In genomic region chr7:155702616-155703015, GRCh38 we compare ENCODE assay signal across 13 cellular contexts. TPM values are rescaled to one million over a fixed set of nuclear protein-coding genes. Genes with fewer than 3 reads are reported as not detected.
A peak's percentile ranks its signal among the peaks of the same experiment; 100 is the strongest.
DNase-seq lines count a peak whose midpoint lies in the region; ATAC-seq and TF ChIP-seq lines count a peak whose summit lies in the region.
"Had no signal": no experiment of that assay in that cellular context is flagged by ENCODE, and none has a peak within 500 bp of the region (broad histone marks: within the 10 kb centered on the region; RNA-seq: fewer than 3 reads in every experiment).

No MANE protein-coding gene starts in this region.

- no peak overlapping the region for H3K27ac ChIP-seq in CD8-positive, alpha-beta memory T cell (ENCODE audit: low read depth, low read length)
- H3K27ac ChIP-seq in HCT116 (ENCODE audit: low read depth, low read length) (no peak overlapping the region), adrenal gland (no peak overlapping the region), tibial artery (no peak overlapping the region)
- H3K27ac ChIP-seq: cardiac muscle cell had no signal

- peaks cover 6% of the 10 kb centered on the region; the same call in 1 of the 2 replicates for H4K20me1 ChIP-seq in HCT116 (ENCODE audit: insufficient read depth)

- H3K9me3 Mint-ChIP-seq in CD8-positive, alpha-beta memory T cell, result peaks cover 0 to 2% (median 0%) of the 10 kb centered on the region in 5 donors
- H3K9me3 Mint-ChIP-seq in activated T-helper 17 cell treated with anti-CD3 and anti-CD28 coated beads, Interleukin-2, amount 50 U/mL, for 72 hours, result no peaks in the 10 kb centered on the region

- no peak for TF ChIP-seq POLR2A in HCT116 (IDR thresholded peaks at IDR 0.05; ENCODE audit: borderline replicate concordance, extremely low read depth, insufficient read depth, insufficient read length)
- TF ChIP-seq POLR2A in adrenal gland (IDR thresholded peaks at IDR 0.05), result no peak

- no peak for TF ChIP-seq RAD21 in HCT116 (IDR thresholded peaks at IDR 0.05; ENCODE audit: low read depth)

- POLR2A ChIA-PET in CD8-positive, alpha-beta memory T cell (lab: Charles Lee), result no interaction called here
- POLR2A ChIA-PET in HCT116 (lab: Charles Lee), result no interaction called here

- H3K36me3 Mint-ChIP-seq in CD8-positive, alpha-beta memory T cell, result peaks cover 0 to 85% (median 34%) of the 10 kb centered on the region in 3 donors
- H3K36me3 Mint-ChIP-seq in activated T-helper 17 cell treated with anti-CD3 and anti-CD28 coated beads, Interleukin-2, amount 50 U/mL, for 72 hours (ENCODE audit: low read depth), result no peaks in the 10 kb centered on the region

- H3K79me2 ChIP-seq in HCT116 (ENCODE audit: insufficient read depth, low read length), result peaks cover 33% of the 10 kb centered on the region

- peaks cover 32% of the 10 kb centered on the region for H3K36me3 ChIP-seq in CD8-positive, alpha-beta memory T cell (ENCODE audit: insufficient read depth, low read length)
- H3K36me3 ChIP-seq in HCT116 (ENCODE audit: control insufficient read depth in 1 of 2, insufficient read depth in 2 of 2, low read length in 2 of 2) (peaks cover 14 to 28% of the 10 kb centered on the region in 2 experiments; a peak in 3 of 4 replicates), adrenal gland (replicated peaks in 1 of 2) (peaks cover 0 to 51% of the 10 kb centered on the region in 2 donors), tibial artery (peaks cover 32 to 59% (median 41%) of the 10 kb centered on the region in 3 donors)

- no peaks in the 10 kb centered on the region for H3K27me3 Mint-ChIP-seq in CD8-positive, alpha-beta memory T cell
- H3K27me3 Mint-ChIP-seq in activated T-helper 17 cell treated with anti-CD3 and anti-CD28 coated beads, Interleukin-2, amount 50 U/mL, for 72 hours, result no peaks in the 10 kb centered on the region

- H3K9me2 ChIP-seq in HCT116 (ENCODE audit: insufficient read depth), result no peaks in the 10 kb centered on the region

- H2AFZ ChIP-seq in HCT116 (ENCODE audit: low read depth, low read length, poor library complexity, severe bottlenecking), result no peak overlapping the region

- H3K9ac ChIP-seq in HCT116 (ENCODE audit: low read length), result no peak overlapping the region

- no peak overlapping the region for H3K4me3 ChIP-seq in CD8-positive, alpha-beta memory T cell (ENCODE audit: low read length)
- H3K4me3 ChIP-seq in HCT116 (replicated peaks in 1 of 2; ENCODE audit: low read depth in 1 of 2, low read length in 2 of 2), result no peak overlapping the region
- H3K4me3 ChIP-seq in fibroblast of the aortic adventitia (ENCODE audit: low read depth, low read length), result no peak overlapping the region
- H3K4me3 ChIP-seq in adrenal gland, result no peak overlapping the region
- H3K4me3 ChIP-seq in tibial artery, result no peak overlapping the region
- H3K4me3 ChIP-seq: cardiac muscle cell had no signal

- intact Hi-C loops in HCT116 (cut with micrococcal nuclease) (no loop called here), adrenal gland (cut with DNase I) (no loop called here), tibial artery (cut with DNase I; ENCODE audit: low total_unique reads) (no loop called here)

- no peak overlapping the region for H3K4me3 Mint-ChIP-seq in CD8-positive, alpha-beta memory T cell
- H3K4me3 Mint-ChIP-seq in activated T-helper 17 cell treated with anti-CD3 and anti-CD28 coated beads, Interleukin-2, amount 50 U/mL, for 72 hours, result no peak overlapping the region

- DNase-seq in CD8-positive, alpha-beta memory T cell, result no peak
- DNase-seq in HCT116 (ENCODE audit: low read depth, low spot score), result no peak
- DNase-seq in fibroblast of the aortic adventitia (ENCODE audit: low read depth), result peak; percentile 12
- DNase-seq in HuH-7.5 (ENCODE audit: low spot score), result no peak
- DNase-seq in adrenal gland, result no peak
- DNase-seq in tibial artery, result no peak
- DNase-seq: activated T-cell treated with anti-CD3 and anti-CD28 coated beads for 4 hours, H7, hippocampal formation, NCI-H187 treated with DMSO at 0.1 percent for 48 hours, NCI-H526 had no signal

- no peaks in the 10 kb centered on the region for H3K9me3 ChIP-seq in CD8-positive, alpha-beta memory T cell (ENCODE audit: low read length)
- H3K9me3 ChIP-seq in HCT116 (ENCODE audit: control insufficient read depth in 1 of 2, insufficient read depth in 1 of 2, low read depth in 1 of 2, low read length in 2 of 2) (no peaks in the 10 kb centered on the region), adrenal gland (replicated peaks in 1 of 3) (no peaks in the 10 kb centered on the region), tibial artery (no peaks in the 10 kb centered on the region)

- TF ChIP-seq CTCF in HCT116 (IDR thresholded peaks at IDR 0.05 in 2 of 3, conservative IDR thresholded peaks at IDR 0.05 in 1 of 3; ENCODE audit: borderline replicate concordance in 1 of 3, insufficient read depth in 1 of 3, low read depth in 2 of 3, low read length in 2 of 3) (no peak), fibroblast of the aortic adventitia (IDR thresholded peaks at IDR 0.05; ENCODE audit: insufficient read depth, low read length) (no peak), adrenal gland (IDR thresholded peaks at IDR 0.05) (no peak), tibial artery (IDR thresholded peaks at IDR 0.05) (no peak)

- no TSS peak for BruUV-seq in HCT116 (replicated peaks; lab: Mats Ljungman, UMichigan)

- no peaks in the 10 kb centered on the region for H3K27me3 ChIP-seq in CD8-positive, alpha-beta memory T cell (ENCODE audit: insufficient read depth, low read length, poor library complexity, severe bottlenecking)
- no peaks in the 10 kb centered on the region for H3K27me3 ChIP-seq in HCT116 (ENCODE audit: insufficient read depth, low read length)
- H3K27me3 ChIP-seq in adrenal gland, result no peaks in the 10 kb centered on the region
- no peaks in the 10 kb centered on the region for H3K27me3 ChIP-seq in tibial artery
- H3K27me3 ChIP-seq: cardiac muscle cell had no signal

- ATAC-seq in HCT116, result peak; percentile 79
- ATAC-seq in activated T-helper 17 cell treated with anti-CD3 and anti-CD28 coated beads, Interleukin-2, amount 50 U/mL, for 72 hours (replicated peaks), result peak; percentile 84

- H3K4me1 Mint-ChIP-seq in CD8-positive, alpha-beta memory T cell, result peaks cover 26 to 43% (median 26%) of the 10 kb centered on the region in 3 donors
- peaks cover 22% of the 10 kb centered on the region for H3K4me1 Mint-ChIP-seq in activated T-helper 17 cell treated with anti-CD3 and anti-CD28 coated beads, Interleukin-2, amount 50 U/mL, for 72 hours

- RAD21 ChIA-PET in HCT116 (lab: Charles Lee; ENCODE audit: low non-redundant PET in 1 of 2, low total read pairs in 2 of 2, uncharacterized antibody in 2 of 2, unreplicated experiment in 2 of 2), result interaction anchor here in 1 of 2 experiments (1.3 kb wide), 1 partner anchor 104 kb away, joined by 3 read pairs; no protein-coding TSS in a partner anchor

- H3K4me2 ChIP-seq in HCT116 (ENCODE audit: low read length), result no peak overlapping the region

- 94 to 100% (median 98%) methylated on average over 1 of the region's 1 CpG for WGBS in adrenal gland, 4 donors

- H3K27ac Mint-ChIP-seq in CD8-positive, alpha-beta memory T cell, result peak overlapping the region in 6 of 8 donors; percentile 2 to 79 (median 38)
- peak overlapping the region; percentile 65 for H3K27ac Mint-ChIP-seq in activated T-helper 17 cell treated with anti-CD3 and anti-CD28 coated beads, Interleukin-2, amount 50 U/mL, for 72 hours

- CTCF ChIA-PET in CD8-positive, alpha-beta memory T cell (lab: Charles Lee), result interaction anchor here (0.8 kb wide), 1 partner anchor 22 kb away, joined by 3 read pairs; no protein-coding TSS in a partner anchor
- CTCF ChIA-PET in HCT116 (lab: Charles Lee), result interaction anchor here (1.5 kb wide), 1 partner anchor 104 kb away, joined by 7 read pairs; no protein-coding TSS in a partner anchor

- H3K4me1 ChIP-seq in CD8-positive, alpha-beta memory T cell (ENCODE audit: insufficient read depth, low read length), result no peaks in the 10 kb centered on the region
- H3K4me1 ChIP-seq in HCT116 (ENCODE audit: control insufficient read depth in 1 of 2, insufficient read depth in 2 of 2, low read length in 2 of 2), result peaks cover 0 to 5% of the 10 kb centered on the region in 2 experiments; a peak in 1 of 4 replicates
- no peaks in the 10 kb centered on the region for H3K4me1 ChIP-seq in adrenal gland (replicated peaks in 1 of 2)
- peaks cover 0 to 1% (median 0%) of the 10 kb centered on the region in 4 donors for H3K4me1 ChIP-seq in tibial artery

TF ChIP-seq in HCT116, 20 proteins besides CTCF, POLR2A, EP300 and RAD21 (continues in another document):
- TF ChIP-seq ZFX (IDR thresholded peaks at IDR 0.05) (no peak), CEBPB (IDR thresholded peaks at IDR 0.05; ENCODE audit: low read depth) (no peak), JUND (IDR thresholded peaks at IDR 0.05) (no peak), CBX3 (IDR thresholded peaks at IDR 0.05; ENCODE audit: low read depth) (no peak), MAX (IDR thresholded peaks at IDR 0.05) (no peak), SIN3A (IDR thresholded peaks at IDR 0.05; ENCODE audit: low read depth) (no peak), FOSL1 (IDR thresholded peaks at IDR 0.05; ENCODE audit: low read depth) (no peak), EGR1 (IDR thresholded peaks at IDR 0.05; ENCODE audit: low read depth) (no peak), ZNF274 (IDR thresholded peaks at IDR 0.05; ENCODE audit: low read depth, low read length) (no peak), EZH2phosphoT487 (IDR thresholded peaks at IDR 0.05; ENCODE audit: borderline replicate concordance) (no peak)

RNA-seq across cellular contexts. Expression of gene RBM33, which starts 58.2 kb away (rescaled TPM):
- total RNA-seq in CD8-positive, alpha-beta memory T cell, result 10 to 100 TPM; 68.7 to 71.6 TPM
- 68.5 TPM for polyA plus RNA-seq in CD8-positive, alpha-beta memory T cell
- total RNA-seq in HCT116 (2021; ENCODE audit: unreplicated experiment), result 64.3 TPM
- 24.9 and 29.9 TPM in 2 replicates for polyA plus RNA-seq in HCT116 (2012)
- total RNA-seq in activated T-helper 17 cell treated with anti-CD3 and anti-CD28 coated beads, Interleukin-2, amount 50 U/mL, for 72 hours, result 100 to 1,000 TPM in 1 of 2 donors, 10 to 100 TPM in 1; 79.6 to 114 TPM
- total RNA-seq in fibroblast of the aortic adventitia (ENCODE audit: low replicate concordance), result 21.9 and 72.1 TPM in 2 replicates
- 10 to 100 TPM; 10.3 to 57.1 (median 41.3) TPM for total RNA-seq in adrenal gland
- 10 to 100 TPM; 10.7 to 36.8 (median 20.3) TPM for polyA plus RNA-seq in adrenal gland
